Comparison of ENCODE assay signal across 8 cellular contexts in genomic region chr21:38244885-38245869, GRCh38. TPM values are rescaled to one million over a fixed set of nuclear protein-coding genes. Genes with fewer than 3 reads are reported as not detected.
DNase-seq lines count a peak whose midpoint lies in the region; TF ChIP-seq lines count a peak whose summit lies in the region.

No MANE protein-coding gene starts in this region.

- intact Hi-C loops in dorsolateral prefrontal cortex (cut with DNase I) = no loop called here

- H3K4me3 ChIP-seq in HFF-Myc (replicated peaks; ENCODE audit: low read depth, low read length) = no peak overlapping the region
- no peak overlapping the region for H3K4me3 ChIP-seq in dorsolateral prefrontal cortex

- peak; percentile 99 for DNase-seq in Daoy (ENCODE audit: low read depth)
- peak; percentile 98 for DNase-seq in HFF-Myc (ENCODE audit: extremely low read depth, low read depth)
- peak; percentile 64 to 88 for DNase-seq in NOMO-1 (lab: John Stamatoyannopoulos, UW; ENCODE audit: unreplicated experiment in 2 of 2)
- peak; percentile 16 for DNase-seq in activated gamma-delta T cell treated with anti-CD3 and anti-CD28 coated beads, Interleukin-2, amount 50 U/mL, for 16 hours (ENCODE audit: low read depth)
- DNase-seq in renal cortical epithelial cell (ENCODE audit: low read depth) = peak; percentile 95
- no peak for DNase-seq in globus pallidus (ENCODE audit: low spot score)
- no peak for DNase-seq in NCI-H1436 (lab: John Stamatoyannopoulos, UW)
- no peak for DNase-seq in dorsolateral prefrontal cortex

- no peak for TF ChIP-seq CTCF in HFF-Myc (IDR thresholded peaks at IDR 0.05; ENCODE audit: low read depth, low read length, missing control alignments)
- no peak for TF ChIP-seq CTCF in dorsolateral prefrontal cortex (IDR thresholded peaks at IDR 0.05 in 54 of 56, conservative IDR thresholded peaks at IDR 0.05 in 2 of 56; ENCODE audit: low read depth in 1 of 56, partially characterized antibody in 56 of 56)

- H3K27ac ChIP-seq in dorsolateral prefrontal cortex = no peak overlapping the region

- peaks cover 0 to 25% (median 4%) of the 10 kb centered on the region in 45 donors for H3K27me3 ChIP-seq in dorsolateral prefrontal cortex

RNA-seq across cellular contexts. Expression of gene KCNJ15, which starts 11.6 kb away (rescaled TPM):
- total RNA-seq in Daoy (2014; rRNA removed; shearing (Covaris generic)) = 35.4 and 44.6 TPM in 2 replicates
- total RNA-seq in renal cortical epithelial cell (172 and 319 TPM in 2 replicates), dorsolateral prefrontal cortex (10 to 100 TPM in 1 of 120 experiments, 1 to 10 TPM in 18, under 1 TPM in 52, not detected in 49; 0.04 to 10.5 (median 0.45) TPM)

Comparison
In these comparisons a context has a peak if more than half of its experiments do, and no peak if none do; other contexts are left out.
1. DNase-seq: peak in Daoy (single experiment), HFF-Myc (single experiment), NOMO-1 (2 of 2), activated gamma-delta T cell treated with anti-CD3 and anti-CD28 coated beads, Interleukin-2, amount 50 U/mL, for 16 hours (single experiment) and renal cortical epithelial cell (single experiment); none in globus pallidus (single experiment), NCI-H1436 (single experiment) and dorsolateral prefrontal cortex (0 of 10).